32 cellular contexts compared by ENCODE assay signal in genomic region chr16:81201267-81201666, GRCh38. TPM values are rescaled to one million over a fixed set of nuclear protein-coding genes. Genes with fewer than 3 reads are reported as not detected.
DNase-seq lines count a peak whose midpoint lies in the region; ATAC-seq, FAIRE-seq and TF ChIP-seq lines count a peak whose summit lies in the region.
"Had no signal": no experiment of that assay in that cellular context is flagged by ENCODE, and none has a peak within 500 bp of the region (broad histone marks: within the 10 kb centered on the region; RNA-seq: fewer than 3 reads in every experiment).

No MANE protein-coding gene starts in this region.

- H3K9me3 ChIP-seq in body of pancreas, result no peaks in the 10 kb centered on the region
- no peaks in the 10 kb centered on the region for H3K9me3 ChIP-seq in BE2C
- H3K9me3 ChIP-seq: colonic mucosa, tibial nerve had no signal

- WGBS in body of pancreas, 2 donors, result 15 to 39% methylated on average over 3 to 4 of the region's 4 CpGs

- H3K36me3 ChIP-seq in body of pancreas (replicated peaks in 1 of 2; ENCODE audit: insufficient read depth in 1 of 2, low read depth in 2 of 2), result no peaks in the 10 kb centered on the region
- no peaks in the 10 kb centered on the region for H3K36me3 ChIP-seq in BE2C
- H3K36me3 ChIP-seq: colonic mucosa, tibial nerve had no signal

- TF ChIP-seq CTCF in C4-2B (conservative IDR thresholded peaks at IDR 0.05) (no peak), body of pancreas (IDR thresholded peaks at IDR 0.05) (no peak), BE2C (IDR thresholded peaks at IDR 0.05; ENCODE audit: low read depth, low read length) (no peak)

- H3K27ac ChIP-seq in C4-2B (peak overlapping the region; percentile 36), body of pancreas (no peak overlapping the region)
- H3K27ac ChIP-seq: colonic mucosa, epithelial cell of prostate, SK-N-MC, skin epidermis, tibial nerve had no signal

- no peak overlapping the region for H3K4me3 ChIP-seq in body of pancreas
- no peak overlapping the region for H3K4me3 ChIP-seq in BE2C (ENCODE audit: low read depth, low read length)
- H3K4me3 ChIP-seq: colonic mucosa, GM12878, SK-N-MC, skin epidermis, tibial nerve had no signal

- no peak for DNase-seq in HTR-8/SVneo (ENCODE audit: insufficient read length, low spot score)
- DNase-seq in body of pancreas, result peak in 1 of 4 donors; percentile 12
- DNase-seq in middle frontal gyrus (ENCODE audit: extremely low spot score, low spot score), result peak; percentile 31
- DNase-seq in NCI-H1417 treated with DMSO at 0.1 percent for 48 hours (lab: John Stamatoyannopoulos, UW), result no peak
- DNase-seq in BE2C, result no peak
- DNase-seq: activated CD4-positive, alpha-beta memory T cell treated with anti-CD3 and anti-CD28 coated beads for 36 hours; activated CD4-positive, CD25-positive, alpha-beta regulatory T cell treated with anti-CD3 and anti-CD28 coated beads, Interleukin-2, amount 50 U/mL, for 72 hours; activated CD8-positive, alpha-beta memory T cell treated with anti-CD3 and anti-CD28 coated beads, Interleukin-2, amount 50 U/mL, for 48 hours; activated naive CD4-positive, alpha-beta T cell treated with anti-CD3 and anti-CD28 coated beads, Interleukin-2, amount 50 U/mL, for 16 hours; amniotic stem cell; Calu3; colonic mucosa; DND-41; effector CD8-positive, alpha-beta T cell; naive thymus-derived CD4-positive, alpha-beta T cell; NCI-H1105; NCI-H2081; NCI-H774; stimulated activated naive CD8-positive, alpha-beta T cell treated with anti-CD3 and anti-CD28 coated beads, Interleukin-15, amount 100 ng/mL, for 72 hours had no signal

- TF ChIP-seq POLR2A in body of pancreas (IDR thresholded peaks at IDR 0.05), result no peak

- intact Hi-C loops in body of pancreas (cut with DNase I), result no loop called here

- no peaks in the 10 kb centered on the region for H3K27me3 ChIP-seq in body of pancreas
- 0 out of 2 replicates have a peak, but pooled peaks cover 3% of the 10 kb centered on the region for H3K27me3 ChIP-seq in BE2C
- H3K27me3 ChIP-seq: colonic mucosa, tibial nerve had no signal

- no peaks in the 10 kb centered on the region for H3K4me1 ChIP-seq in body of pancreas
- H3K4me1 ChIP-seq in BE2C, result no peaks in the 10 kb centered on the region
- H3K4me1 ChIP-seq: colonic mucosa, tibial nerve had no signal

- ATAC-seq in body of pancreas, result peak; percentile 33
- no peak for ATAC-seq in HG03469 (IDR thresholded peaks at IDR 0.05; ENCODE audit: unreplicated experiment)
- ATAC-seq: activated T-helper 17 cell treated with anti-CD3 and anti-CD28 coated beads, Interleukin-2, amount 50 U/mL, for 72 hours; GM12878; naive thymus-derived CD4-positive, alpha-beta T cell; stimulated activated naive CD8-positive, alpha-beta T cell treated with anti-CD3 and anti-CD28 coated beads, Interleukin-15, amount 100 ng/mL, for 72 hours had no signal

- peak; percentile 54 for FAIRE-seq in HTR-8/SVneo (lab: Jason Lieb, UNC)
- FAIRE-seq: GM12878 had no signal

RNA-seq across cellular contexts. Expression of gene BCO1, which starts 37.2 kb away (rescaled TPM):
- not detected for total RNA-seq in body of pancreas
- polyA plus RNA-seq in BE2C (2012; ENCODE audit: insufficient read depth, insufficient read length, low read depth), result not detected
- total RNA-seq: activated CD4-positive, alpha-beta memory T cell treated with anti-CD3 and anti-CD28 coated beads for 36 hours; activated T-helper 17 cell treated with anti-CD3 and anti-CD28 coated beads, Interleukin-2, amount 50 U/mL, for 72 hours; fibroblast of villous mesenchyme; GM12878; mesothelial cell of epicardium; naive thymus-derived CD4-positive, alpha-beta T cell; T-helper 1 cell treated with Interleukin-12 subunit alpha and Interleukin-12 subunit beta and Interleukin-4 antibody, amounts not matched to agents 30 ng/mL and 1 ng/mL, for 36 hours; tibial nerve had no signal
- polyA plus RNA-seq: AG04450; IgD-negative memory B cell; naive thymus-derived CD4-positive, alpha-beta T cell had no signal
